15 cellular contexts compared by ENCODE assay signal in the genomic region with DNA sequence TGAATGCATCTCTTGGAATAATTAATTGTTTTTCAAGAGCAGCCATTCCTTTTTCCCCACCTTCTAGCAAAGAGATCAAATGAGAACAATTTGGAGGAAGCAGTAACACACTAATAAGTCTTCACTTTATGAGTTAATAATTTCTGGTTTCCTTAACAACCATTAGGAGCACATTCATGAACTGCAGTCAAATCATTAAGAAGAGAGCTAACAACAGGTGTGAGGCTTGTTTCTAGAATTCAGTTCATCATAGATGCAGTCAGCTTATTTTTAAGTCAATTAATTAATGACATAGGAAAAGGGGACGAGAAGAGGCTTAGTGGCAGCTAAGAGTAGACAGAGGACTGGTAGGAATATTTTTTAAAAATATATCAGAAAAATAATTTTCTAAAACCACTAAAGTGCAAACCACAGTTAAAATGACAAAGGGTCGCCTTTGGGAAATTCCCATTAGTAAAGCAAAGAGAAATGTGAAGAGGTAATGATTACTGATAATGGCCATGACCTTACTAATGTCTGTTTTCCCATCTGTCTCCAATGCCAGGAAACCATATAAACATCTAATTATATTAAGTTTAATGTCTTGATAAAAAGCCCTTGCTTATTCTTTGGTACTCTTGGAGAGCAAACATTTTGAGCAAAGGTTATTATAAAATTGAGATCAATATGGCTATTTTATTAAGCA.
"Had no signal": no experiment of that assay in that cellular context is flagged by ENCODE, and none has a peak within 500 bp of the region (broad histone marks: within the 10 kb centered on the region; RNA-seq: fewer than 3 reads in every experiment).

No MANE protein-coding gene starts in this region.

- ATAC-seq: activated CD4-positive, CD25-positive, alpha-beta regulatory T cell treated with anti-CD3 and anti-CD28 coated beads, Interleukin-2, amount 50 U/mL, for 24 hours; gastrocnemius medialis; left ventricle myocardium superior; psoas muscle; sciatic nerve; stimulated activated naive B cell treated with anti-CD40 and anti-IgM and Interleukin-4, amounts not matched to agents 10 μg/mL and 1 μg/mL and 100 μg/mL, for 72 hours had no signal

- H3K27me3 ChIP-seq: gastrocnemius medialis, transverse colon had no signal

- DNase-seq: activated T-cell treated with anti-CD3 and anti-CD28 coated beads, Interleukin-2, amount 50 U/mL, for 1 hour; amniotic stem cell; effector memory CD4-positive, alpha-beta T cell; gastrocnemius medialis; left ventricle myocardium superior; mesendoderm; occipital lobe; psoas muscle; stimulated activated CD4-positive, alpha-beta T cell treated with anti-CD3 and anti-CD28 coated beads, Interleukin-2, amount 100 ng/mL, for 24 hours; stimulated activated naive B cell treated with anti-CD40 and anti-IgM and Interleukin-4, amounts not matched to agents 10 μg/mL and 1 μg/mL and 100 μg/mL, for 72 hours; transverse colon had no signal

- H3K36me3 ChIP-seq: gastrocnemius medialis, transverse colon had no signal

- H3K4me1 ChIP-seq: gastrocnemius medialis, psoas muscle, transverse colon had no signal

- FAIRE-seq: keratinocyte had no signal

- H3K4me3 ChIP-seq: gastrocnemius medialis, psoas muscle, transverse colon had no signal

- H3K27ac ChIP-seq: epithelial cell of prostate, gastrocnemius medialis, psoas muscle, transverse colon had no signal

- H3K9me3 ChIP-seq: gastrocnemius medialis, psoas muscle, transverse colon had no signal
